In genomic region chr9:83423815-83424707, GRCh38 we compare ENCODE assay signal across 1 cellular context.
TF ChIP-seq lines count a peak whose summit lies in the region.

No MANE protein-coding gene starts in this region.

TF ChIP-seq in HepG2, 621 proteins besides CTCF, POLR2A, EP300 and RAD21 (continued from another document and continues in another):
- no peak for TF ChIP-seq UBTF (CRISPR knock-in tag; IDR thresholded peaks at IDR 0.05)
- TF ChIP-seq PAXIP1 (CRISPR knock-in tag; conservative IDR thresholded peaks at IDR 0.05) = peak; percentile 87
- TF ChIP-seq STAG1 (CRISPR knock-in tag; IDR thresholded peaks at IDR 0.05) = 0 out of 2 replicates have a peak, but pooled peaks have one; percentile 8
- TF ChIP-seq ELF3 (CRISPR knock-in tag; IDR thresholded peaks at IDR 0.05) = 0 out of 2 replicates have a peak, but pooled peaks have one; percentile 38
- no peak for TF ChIP-seq ATM (IDR thresholded peaks at IDR 0.05; ENCODE audit: borderline replicate concordance)
- TF ChIP-seq CREB1 (IDR thresholded peaks at IDR 0.05) = no peak
- TF ChIP-seq CREB1 (CRISPR knock-in tag; IDR thresholded peaks at IDR 0.05) = 0 out of 2 replicates have a peak, but pooled peaks have one; percentile 23
- peak; percentile 69; the same call in 1 of the 2 replicates for TF ChIP-seq ZBTB4 (CRISPR knock-in tag; IDR thresholded peaks at IDR 0.05; ENCODE audit: borderline replicate concordance)
- TF ChIP-seq PRDM10 (CRISPR knock-in tag; IDR thresholded peaks at IDR 0.05; ENCODE audit: low read depth) = 0 out of 2 replicates have a peak, but pooled peaks have one; percentile 23
- peak; percentile 31; the same call in 1 of the 2 replicates for TF ChIP-seq DRAP1 (CRISPR knock-in tag; IDR thresholded peaks at IDR 0.05)
- TF ChIP-seq STAT6 (CRISPR knock-in tag; IDR thresholded peaks at IDR 0.05; ENCODE audit: borderline replicate concordance) = no peak
- no peak for TF ChIP-seq KDM2A (CRISPR knock-in tag; IDR thresholded peaks at IDR 0.05; ENCODE audit: borderline replicate concordance, low read depth)
- TF ChIP-seq FOXA3 (CRISPR knock-in tag; IDR thresholded peaks at IDR 0.05) = peak; percentile 94
- TF ChIP-seq ZNF737 (CRISPR knock-in tag; IDR thresholded peaks at IDR 0.05; ENCODE audit: borderline replicate concordance) = no peak
- no peak for TF ChIP-seq ZSCAN29 (CRISPR knock-in tag; conservative IDR thresholded peaks at IDR 0.05)
- no peak for TF ChIP-seq TOE1 (CRISPR knock-in tag; IDR thresholded peaks at IDR 0.05)
- 0 out of 2 replicates have a peak, but pooled peaks have one; percentile 59 for TF ChIP-seq WIZ (CRISPR knock-in tag; IDR thresholded peaks at IDR 0.05)
- no peak for TF ChIP-seq ZBTB37 (CRISPR knock-in tag; IDR thresholded peaks at IDR 0.05)
- no peak for TF ChIP-seq NFYC (CRISPR knock-in tag; IDR thresholded peaks at IDR 0.05)
- peak; percentile 52; the same call in 1 of the 2 replicates for TF ChIP-seq NCOR1 (IDR thresholded peaks at IDR 0.05; ENCODE audit: borderline replicate concordance, low read length)
- TF ChIP-seq ZNF430 (CRISPR knock-in tag; IDR thresholded peaks at IDR 0.05) = peak; percentile 44; the same call in 1 of the 2 replicates
- TF ChIP-seq IKZF5 (CRISPR knock-in tag; IDR thresholded peaks at IDR 0.05) = peak; percentile 55; the same call in 1 of the 2 replicates
- TF ChIP-seq HOXA5 (CRISPR knock-in tag; IDR thresholded peaks at IDR 0.05) = 0 out of 2 replicates have a peak, but pooled peaks have one; percentile 7
- TF ChIP-seq FOXC1 (CRISPR knock-in tag; IDR thresholded peaks at IDR 0.05; ENCODE audit: borderline replicate concordance) = no peak
- peak; percentile 84 for TF ChIP-seq ARID5B (CRISPR knock-in tag; IDR thresholded peaks at IDR 0.05)
- no peak for TF ChIP-seq ZNF598 (CRISPR knock-in tag; IDR thresholded peaks at IDR 0.05; ENCODE audit: borderline replicate concordance)
- TF ChIP-seq THAP11 (CRISPR knock-in tag; IDR thresholded peaks at IDR 0.05) = peak; percentile 22; the same call in 1 of the 2 replicates
